In the genomic region with DNA sequence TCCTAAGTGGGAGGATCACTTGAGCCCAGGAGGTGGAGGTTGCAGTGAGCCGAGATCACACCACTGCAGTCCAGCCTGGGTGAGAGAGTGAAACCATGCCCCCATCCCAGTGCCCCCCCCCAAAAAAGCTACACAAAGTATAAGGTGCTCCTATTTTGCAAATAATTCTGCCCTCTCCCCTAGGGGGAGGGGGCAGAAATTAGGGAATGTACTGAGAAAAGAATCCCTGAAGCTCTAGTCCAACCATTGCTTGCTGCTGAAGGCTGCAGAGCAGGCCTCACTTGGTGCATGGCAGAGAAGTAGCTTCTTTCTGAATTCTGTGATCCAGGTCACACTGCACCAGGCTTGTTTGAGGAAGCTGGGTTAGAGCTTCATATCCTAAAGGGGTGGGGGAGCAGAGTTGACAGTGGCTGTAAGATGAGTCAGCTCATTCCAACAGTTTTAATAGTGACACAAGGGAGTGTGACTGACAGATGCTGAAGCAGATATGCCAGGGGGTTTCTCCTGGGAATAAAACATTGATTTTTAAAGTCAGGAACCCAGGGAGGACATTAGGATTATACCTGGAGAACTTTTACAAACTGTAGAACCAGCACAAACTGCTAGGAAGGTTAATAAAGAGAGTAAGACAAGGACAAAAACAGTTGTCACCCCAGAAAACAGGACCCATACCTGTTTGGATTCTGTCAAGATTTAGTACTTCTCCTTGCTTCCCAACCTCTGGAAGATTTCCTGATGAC, we compare ENCODE assay signal across 1 cellular context.
TF ChIP-seq lines count a peak whose summit lies in the region.

No MANE protein-coding gene starts in this region.

TF ChIP-seq in K562, 482 proteins besides CTCF, POLR2A, EP300 and RAD21 (continued from another document and continues in another):
- TF ChIP-seq, protein P1, sequence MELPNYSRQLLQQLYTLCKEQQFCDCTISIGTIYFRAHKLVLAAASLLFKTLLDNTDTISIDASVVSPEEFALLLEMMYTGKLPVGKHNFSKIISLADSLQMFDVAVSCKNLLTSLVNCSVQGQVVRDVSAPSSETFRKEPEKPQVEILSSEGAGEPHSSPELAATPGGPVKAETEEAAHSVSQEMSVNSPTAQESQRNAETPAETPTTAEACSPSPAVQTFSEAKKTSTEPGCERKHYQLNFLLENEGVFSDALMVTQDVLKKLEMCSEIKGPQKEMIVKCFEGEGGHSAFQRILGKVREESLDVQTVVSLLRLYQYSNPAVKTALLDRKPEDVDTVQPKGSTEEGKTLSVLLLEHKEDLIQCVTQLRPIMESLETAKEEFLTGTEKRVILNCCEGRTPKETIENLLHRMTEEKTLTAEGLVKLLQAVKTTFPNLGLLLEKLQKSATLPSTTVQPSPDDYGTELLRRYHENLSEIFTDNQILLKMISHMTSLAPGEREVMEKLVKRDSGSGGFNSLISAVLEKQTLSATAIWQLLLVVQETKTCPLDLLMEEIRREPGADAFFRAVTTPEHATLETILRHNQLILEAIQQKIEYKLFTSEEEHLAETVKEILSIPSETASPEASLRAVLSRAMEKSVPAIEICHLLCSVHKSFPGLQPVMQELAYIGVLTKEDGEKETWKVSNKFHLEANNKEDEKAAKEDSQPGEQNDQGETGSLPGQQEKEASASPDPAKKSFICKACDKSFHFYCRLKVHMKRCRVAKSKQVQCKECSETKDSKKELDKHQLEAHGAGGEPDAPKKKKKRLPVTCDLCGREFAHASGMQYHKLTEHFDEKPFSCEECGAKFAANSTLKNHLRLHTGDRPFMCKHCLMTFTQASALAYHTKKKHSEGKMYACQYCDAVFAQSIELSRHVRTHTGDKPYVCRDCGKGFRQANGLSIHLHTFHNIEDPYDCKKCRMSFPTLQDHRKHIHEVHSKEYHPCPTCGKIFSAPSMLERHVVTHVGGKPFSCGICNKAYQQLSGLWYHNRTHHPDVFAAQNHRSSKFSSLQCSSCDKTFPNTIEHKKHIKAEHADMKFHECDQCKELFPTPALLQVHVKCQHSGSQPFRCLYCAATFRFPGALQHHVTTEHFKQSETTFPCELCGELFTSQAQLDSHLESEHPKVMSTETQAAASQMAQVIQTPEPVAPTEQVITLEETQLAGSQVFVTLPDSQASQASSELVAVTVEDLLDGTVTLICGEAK (IDR thresholded peaks at IDR 0.05), result no peak
- TF ChIP-seq, protein P1 (CRISPR knock-in tag; IDR thresholded peaks at IDR 0.05), result no peak
- TF ChIP-seq ZNF282 (CRISPR knock-in tag; IDR thresholded peaks at IDR 0.05) (no peak), HDAC1 (IDR thresholded peaks at IDR 0.05) (peak in 1 of 2 experiments; percentile 87; a peak in 2 of 4 replicates), MEIS2 (IDR thresholded peaks at IDR 0.05; ENCODE audit: partially characterized antibody) (peak; percentile 94), TCFL5 (CRISPR knock-in tag; conservative IDR thresholded peaks at IDR 0.05) (no peak), ZNF764 (CRISPR knock-in tag; IDR thresholded peaks at IDR 0.05; ENCODE audit: low read depth) (no peak), ETV6 (IDR thresholded peaks at IDR 0.05; ENCODE audit: borderline replicate concordance in 1 of 2, low read depth in 2 of 2, low read length in 1 of 2) (no peak), ETV6 (CRISPR knock-in tag; IDR thresholded peaks at IDR 0.05; ENCODE audit: borderline replicate concordance) (no peak), ESRRA (IDR thresholded peaks at IDR 0.05; ENCODE audit: borderline replicate concordance, low read depth) (no peak; the same call in 1 of the 2 replicates), STAT5B (CRISPR knock-in tag; IDR thresholded peaks at IDR 0.05) (no peak), ZNF253 (CRISPR knock-in tag; conservative IDR thresholded peaks at IDR 0.05) (no peak), PML (IDR thresholded peaks at IDR 0.05; ENCODE audit: low read length) (peak; percentile 77), NCOR1 (IDR thresholded peaks at IDR 0.05) (peak; percentile 70), HNRNPUL1 (IDR thresholded peaks at IDR 0.05; ENCODE audit: low read length) (no peak), POLR2G (IDR thresholded peaks at IDR 0.05; ENCODE audit: low read depth, low read length) (no peak), RBM17 (IDR thresholded peaks at IDR 0.05; ENCODE audit: borderline replicate concordance, low read depth, low read length) (no peak), MYC (IDR thresholded peaks at IDR 0.05; ENCODE audit: low read depth, low read length) (peak; percentile 42; the same call in 1 of the 2 replicates), MYC (CRISPR knock-in tag; IDR thresholded peaks at IDR 0.05; ENCODE audit: borderline replicate concordance, low read depth) (no peak), CBFA2T2 (conservative IDR thresholded peaks at IDR 0.05) (peak; percentile 59; the same call in 1 of the 2 replicates), TRIM24 (IDR thresholded peaks at IDR 0.05) (peak; percentile 51 to 63; a peak in 1 of 4 replicates), BRCA1 (IDR thresholded peaks at IDR 0.05) (no peak), BRCA1 (CRISPR knock-in tag; IDR thresholded peaks at IDR 0.05) (no peak), ZNF239 (CRISPR knock-in tag; IDR thresholded peaks at IDR 0.05) (no peak), ZNF431 (CRISPR knock-in tag; IDR thresholded peaks at IDR 0.05) (no peak), FOSL1 (tag; conservative IDR thresholded peaks at IDR 0.05) (peak; percentile 94), DACH1 (IDR thresholded peaks at IDR 0.05; ENCODE audit: partially characterized antibody) (no peak)
- TF ChIP-seq, protein P2, sequence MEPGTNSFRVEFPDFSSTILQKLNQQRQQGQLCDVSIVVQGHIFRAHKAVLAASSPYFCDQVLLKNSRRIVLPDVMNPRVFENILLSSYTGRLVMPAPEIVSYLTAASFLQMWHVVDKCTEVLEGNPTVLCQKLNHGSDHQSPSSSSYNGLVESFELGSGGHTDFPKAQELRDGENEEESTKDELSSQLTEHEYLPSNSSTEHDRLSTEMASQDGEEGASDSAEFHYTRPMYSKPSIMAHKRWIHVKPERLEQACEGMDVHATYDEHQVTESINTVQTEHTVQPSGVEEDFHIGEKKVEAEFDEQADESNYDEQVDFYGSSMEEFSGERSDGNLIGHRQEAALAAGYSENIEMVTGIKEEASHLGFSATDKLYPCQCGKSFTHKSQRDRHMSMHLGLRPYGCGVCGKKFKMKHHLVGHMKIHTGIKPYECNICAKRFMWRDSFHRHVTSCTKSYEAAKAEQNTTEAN (CRISPR knock-in tag; IDR thresholded peaks at IDR 0.05), result 0 out of 2 replicates have a peak, but pooled peaks have one; percentile 62
- TF ChIP-seq, protein P3, sequence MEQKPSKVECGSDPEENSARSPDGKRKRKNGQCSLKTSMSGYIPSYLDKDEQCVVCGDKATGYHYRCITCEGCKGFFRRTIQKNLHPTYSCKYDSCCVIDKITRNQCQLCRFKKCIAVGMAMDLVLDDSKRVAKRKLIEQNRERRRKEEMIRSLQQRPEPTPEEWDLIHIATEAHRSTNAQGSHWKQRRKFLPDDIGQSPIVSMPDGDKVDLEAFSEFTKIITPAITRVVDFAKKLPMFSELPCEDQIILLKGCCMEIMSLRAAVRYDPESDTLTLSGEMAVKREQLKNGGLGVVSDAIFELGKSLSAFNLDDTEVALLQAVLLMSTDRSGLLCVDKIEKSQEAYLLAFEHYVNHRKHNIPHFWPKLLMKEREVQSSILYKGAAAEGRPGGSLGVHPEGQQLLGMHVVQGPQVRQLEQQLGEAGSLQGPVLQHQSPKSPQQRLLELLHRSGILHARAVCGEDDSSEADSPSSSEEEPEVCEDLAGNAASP (IDR thresholded peaks at IDR 0.05), result no peak
- TF ChIP-seq, protein P4, sequence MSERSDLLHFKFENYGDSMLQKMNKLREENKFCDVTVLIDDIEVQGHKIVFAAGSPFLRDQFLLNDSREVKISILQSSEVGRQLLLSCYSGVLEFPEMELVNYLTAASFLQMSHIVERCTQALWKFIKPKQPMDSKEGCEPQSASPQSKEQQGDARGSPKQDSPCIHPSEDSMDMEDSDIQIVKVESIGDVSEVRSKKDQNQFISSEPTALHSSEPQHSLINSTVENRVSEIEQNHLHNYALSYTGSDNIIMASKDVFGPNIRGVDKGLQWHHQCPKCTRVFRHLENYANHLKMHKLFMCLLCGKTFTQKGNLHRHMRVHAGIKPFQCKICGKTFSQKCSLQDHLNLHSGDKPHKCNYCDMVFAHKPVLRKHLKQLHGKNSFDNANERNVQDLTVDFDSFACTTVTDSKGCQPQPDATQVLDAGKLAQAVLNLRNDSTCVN (CRISPR knock-in tag; IDR thresholded peaks at IDR 0.05), result no peak
- TF ChIP-seq, protein P5, sequence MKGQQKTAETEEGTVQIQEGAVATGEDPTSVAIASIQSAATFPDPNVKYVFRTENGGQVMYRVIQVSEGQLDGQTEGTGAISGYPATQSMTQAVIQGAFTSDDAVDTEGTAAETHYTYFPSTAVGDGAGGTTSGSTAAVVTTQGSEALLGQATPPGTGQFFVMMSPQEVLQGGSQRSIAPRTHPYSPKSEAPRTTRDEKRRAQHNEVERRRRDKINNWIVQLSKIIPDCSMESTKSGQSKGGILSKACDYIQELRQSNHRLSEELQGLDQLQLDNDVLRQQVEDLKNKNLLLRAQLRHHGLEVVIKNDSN (CRISPR knock-in tag; IDR thresholded peaks at IDR 0.05), result 0 out of 2 replicates have a peak, but pooled peaks have one; percentile 9
- TF ChIP-seq, protein P6, sequence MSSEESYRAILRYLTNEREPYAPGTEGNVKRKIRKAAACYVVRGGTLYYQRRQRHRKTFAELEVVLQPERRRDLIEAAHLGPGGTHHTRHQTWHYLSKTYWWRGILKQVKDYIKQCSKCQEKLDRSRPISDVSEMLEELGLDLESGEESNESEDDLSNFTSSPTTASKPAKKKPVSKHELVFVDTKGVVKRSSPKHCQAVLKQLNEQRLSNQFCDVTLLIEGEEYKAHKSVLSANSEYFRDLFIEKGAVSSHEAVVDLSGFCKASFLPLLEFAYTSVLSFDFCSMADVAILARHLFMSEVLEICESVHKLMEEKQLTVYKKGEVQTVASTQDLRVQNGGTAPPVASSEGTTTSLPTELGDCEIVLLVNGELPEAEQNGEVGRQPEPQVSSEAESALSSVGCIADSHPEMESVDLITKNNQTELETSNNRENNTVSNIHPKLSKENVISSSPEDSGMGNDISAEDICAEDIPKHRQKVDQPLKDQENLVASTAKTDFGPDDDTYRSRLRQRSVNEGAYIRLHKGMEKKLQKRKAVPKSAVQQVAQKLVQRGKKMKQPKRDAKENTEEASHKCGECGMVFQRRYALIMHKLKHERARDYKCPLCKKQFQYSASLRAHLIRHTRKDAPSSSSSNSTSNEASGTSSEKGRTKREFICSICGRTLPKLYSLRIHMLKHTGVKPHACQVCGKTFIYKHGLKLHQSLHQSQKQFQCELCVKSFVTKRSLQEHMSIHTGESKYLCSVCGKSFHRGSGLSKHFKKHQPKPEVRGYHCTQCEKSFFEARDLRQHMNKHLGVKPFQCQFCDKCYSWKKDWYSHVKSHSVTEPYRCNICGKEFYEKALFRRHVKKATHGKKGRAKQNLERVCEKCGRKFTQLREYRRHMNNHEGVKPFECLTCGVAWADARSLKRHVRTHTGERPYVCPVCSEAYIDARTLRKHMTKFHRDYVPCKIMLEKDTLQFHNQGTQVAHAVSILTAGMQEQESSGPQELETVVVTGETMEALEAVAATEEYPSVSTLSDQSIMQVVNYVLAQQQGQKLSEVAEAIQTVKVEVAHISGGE (CRISPR knock-in tag; IDR thresholded peaks at IDR 0.05), result 0 out of 6 replicates have a peak, but pooled peaks of 1 of the 3 experiments have one; percentile 27
- TF ChIP-seq, protein P7, sequence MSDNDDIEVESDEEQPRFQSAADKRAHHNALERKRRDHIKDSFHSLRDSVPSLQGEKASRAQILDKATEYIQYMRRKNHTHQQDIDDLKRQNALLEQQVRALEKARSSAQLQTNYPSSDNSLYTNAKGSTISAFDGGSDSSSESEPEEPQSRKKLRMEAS (CRISPR knock-in tag; IDR thresholded peaks at IDR 0.05), result peak; percentile 33
